ENCODE assay signal across 9 cellular contexts in the genomic region with DNA sequence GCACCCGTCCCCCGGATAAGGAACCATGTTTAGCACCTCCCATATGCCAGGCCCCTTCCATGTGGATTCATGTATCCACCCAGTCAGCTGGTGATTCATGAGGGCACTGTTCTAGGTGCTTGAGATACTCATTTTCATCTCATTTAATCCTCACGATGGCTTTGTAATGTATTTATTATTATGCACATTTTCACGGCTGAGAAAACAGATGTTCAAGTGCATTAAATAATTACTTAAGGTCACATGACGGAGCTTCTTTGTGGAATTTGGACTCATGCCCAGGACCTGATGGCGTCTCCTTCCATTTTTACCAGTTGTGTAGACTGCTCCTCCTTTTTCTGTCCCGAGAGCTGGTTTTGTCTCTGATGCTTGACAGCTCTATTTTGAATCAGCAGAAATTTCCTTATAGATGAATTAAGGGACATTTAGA.
DNase-seq lines count a peak whose midpoint lies in the region; ATAC-seq, FAIRE-seq and TF ChIP-seq lines count a peak whose summit lies in the region.
"Had no signal": no experiment of that assay in that cellular context is flagged by ENCODE, and none has a peak within 500 bp of the region (broad histone marks: within the 10 kb centered on the region; RNA-seq: fewer than 3 reads in every experiment).

No MANE protein-coding gene starts in this region.

- H3K27ac ChIP-seq in lower lobe of right lung (no peak overlapping the region), neural progenitor cell (no peak overlapping the region)
- H3K27ac ChIP-seq: WERI-Rb-1 had no signal

- no peaks in the 10 kb centered on the region for H3K9me3 Mint-ChIP-seq in neural progenitor cell

- peaks cover 6% of the 10 kb centered on the region for H3K36me3 Mint-ChIP-seq in neural progenitor cell

- no peaks in the 10 kb centered on the region for H3K79me2 ChIP-seq in neural progenitor cell (ENCODE audit: low read depth)

- DNase-seq in BE2C (peak; percentile 58), NCI-H2081 (lab: John Stamatoyannopoulos, UW) (peak; percentile 88 to 97), brain pericyte (ENCODE audit: low read depth, low spot score) (peak; percentile 60), lower lobe of right lung (no peak), NAMALWA (ENCODE audit: low spot score) (no peak), neural progenitor cell (ENCODE audit: low spot score) (no peak), GM12892 (ENCODE audit: insufficient read length) (no peak), D721Med (ENCODE audit: insufficient read length, low spot score) (no peak)
- DNase-seq: WERI-Rb-1 had no signal

- no peak overlapping the region for H3K4me2 ChIP-seq in neural progenitor cell

- H4K20me1 ChIP-seq in neural progenitor cell (ENCODE audit: low read depth), result no peaks in the 10 kb centered on the region

- no peak for TF ChIP-seq CTCF in BE2C (IDR thresholded peaks at IDR 0.05; ENCODE audit: low read depth, low read length)
- TF ChIP-seq CTCF in lower lobe of right lung (IDR thresholded peaks at IDR 0.05), result no peak
- TF ChIP-seq CTCF in neural progenitor cell (IDR thresholded peaks at IDR 0.05), result no peak
- TF ChIP-seq CTCF in D721Med (IDR thresholded peaks at IDR 0.05; ENCODE audit: insufficient read depth, missing control alignments), result no peak

- H3K27me3 ChIP-seq in BE2C, result no peaks in the 10 kb centered on the region
- H3K27me3 ChIP-seq in lower lobe of right lung (ENCODE audit: low read depth), result no peaks in the 10 kb centered on the region
- no peaks in the 10 kb centered on the region for H3K27me3 ChIP-seq in neural progenitor cell

- H3K27ac Mint-ChIP-seq in neural progenitor cell, result no peak overlapping the region

- no peaks in the 10 kb centered on the region for H3K36me3 ChIP-seq in BE2C
- H3K36me3 ChIP-seq in lower lobe of right lung, result peaks cover 4% of the 10 kb centered on the region
- H3K36me3 ChIP-seq in neural progenitor cell, result no peaks in the 10 kb centered on the region
- H3K36me3 ChIP-seq: WERI-Rb-1 had no signal

- ATAC-seq in lower lobe of right lung, result peak; percentile 46 to 68

- TF ChIP-seq POLR2A in GM12892 (IDR thresholded peaks at IDR 0.05; ENCODE audit: low read depth, low read length), result no peak

- no peaks in the 10 kb centered on the region for H3K9me3 ChIP-seq in BE2C
- H3K9me3 ChIP-seq in lower lobe of right lung, result no peaks in the 10 kb centered on the region
- H3K9me3 ChIP-seq in neural progenitor cell (ENCODE audit: low read depth), result no peaks in the 10 kb centered on the region

- H2AFZ ChIP-seq in neural progenitor cell (replicated peaks), result no peak overlapping the region

- H3K4me1 ChIP-seq in BE2C (peaks cover 54% of the 10 kb centered on the region), lower lobe of right lung (peaks cover 73% of the 10 kb centered on the region), neural progenitor cell (peaks cover 17% of the 10 kb centered on the region)

- H3K4me3 Mint-ChIP-seq in neural progenitor cell, result no peak overlapping the region

- no peaks in the 10 kb centered on the region for H3F3A ChIP-seq in neural progenitor cell (ENCODE audit: low read depth)

- intact Hi-C loops in lower lobe of right lung (cut with DNase I), result no loop called here

- peaks cover 20% of the 10 kb centered on the region for H3K4me1 Mint-ChIP-seq in neural progenitor cell

- peaks cover 6% of the 10 kb centered on the region for H3K27me3 Mint-ChIP-seq in neural progenitor cell (ENCODE audit: insufficient read depth, low read depth)

- no peak overlapping the region for H3K9ac ChIP-seq in neural progenitor cell

- H3K4me3 ChIP-seq in BE2C (ENCODE audit: low read depth, low read length) (no peak overlapping the region), lower lobe of right lung (no peak overlapping the region), neural progenitor cell (no peak overlapping the region)

- FAIRE-seq in GM12892 (lab: Jason Lieb, UNC) (no peak), D721Med (lab: Jason Lieb, UNC) (no peak)

Comparison
In these comparisons a context has a peak if more than half of its experiments do, and no peak if none do; other contexts are left out.
1. DNase-seq: peak in BE2C (single experiment), NCI-H2081 (2 of 2) and brain pericyte (single experiment); none in lower lobe of right lung (single experiment), NAMALWA (single experiment), neural progenitor cell (single experiment), GM12892 (single experiment) and D721Med (single experiment).